ENCODE assay signal across 9 cellular contexts in genomic region chr15:75178171-75178937, GRCh38. TPM values are rescaled to one million over a fixed set of nuclear protein-coding genes. Genes with fewer than 3 reads are reported as not detected.
DNase-seq lines count a peak whose midpoint lies in the region; ATAC-seq lines count a peak whose summit lies in the region.
"Had no signal": no experiment of that assay in that cellular context is flagged by ENCODE, and none has a peak within 500 bp of the region (broad histone marks: within the 10 kb centered on the region; RNA-seq: fewer than 3 reads in every experiment).

No MANE protein-coding gene starts in this region.

- peaks cover 58% of the 10 kb centered on the region for H3K27me3 Mint-ChIP-seq in activated naive CD8-positive, alpha-beta T cell treated with anti-CD3 and anti-CD28 coated beads for 36 hours
- H3K27me3 Mint-ChIP-seq in stimulated activated memory B cell treated with anti-CD40 and anti-IgM and Interleukin-4, amounts not matched to agents 10 μg/mL and 1 μg/mL and 100 μg/mL, for 72 hours: peaks cover 60% of the 10 kb centered on the region
- H3K27me3 Mint-ChIP-seq in activated CD4-positive, alpha-beta memory T cell treated with anti-CD3 and anti-CD28 coated beads for 36 hours: peaks cover 31% of the 10 kb centered on the region

- intact Hi-C loops in activated CD4-positive, alpha-beta memory T cell treated with anti-CD3 and anti-CD28 coated beads for 36 hours (cut with micrococcal nuclease): no loop called here

- H3K4me3 Mint-ChIP-seq in activated naive CD8-positive, alpha-beta T cell treated with anti-CD3 and anti-CD28 coated beads for 36 hours: no peak overlapping the region
- H3K4me3 Mint-ChIP-seq in stimulated activated memory B cell treated with anti-CD40 and anti-IgM and Interleukin-4, amounts not matched to agents 10 μg/mL and 1 μg/mL and 100 μg/mL, for 72 hours: peak overlapping the region; percentile 44
- H3K4me3 Mint-ChIP-seq in activated CD4-positive, alpha-beta memory T cell treated with anti-CD3 and anti-CD28 coated beads for 36 hours: no peak overlapping the region

- POLR2A ChIA-PET in activated CD4-positive, alpha-beta memory T cell treated with anti-CD3 and anti-CD28 coated beads for 36 hours (lab: Charles Lee): no interaction called here

- no peaks in the 10 kb centered on the region for H3K9me3 Mint-ChIP-seq in activated naive CD8-positive, alpha-beta T cell treated with anti-CD3 and anti-CD28 coated beads for 36 hours
- no peaks in the 10 kb centered on the region for H3K9me3 Mint-ChIP-seq in stimulated activated memory B cell treated with anti-CD40 and anti-IgM and Interleukin-4, amounts not matched to agents 10 μg/mL and 1 μg/mL and 100 μg/mL, for 72 hours
- no peaks in the 10 kb centered on the region for H3K9me3 Mint-ChIP-seq in activated CD4-positive, alpha-beta memory T cell treated with anti-CD3 and anti-CD28 coated beads for 36 hours

- no peak overlapping the region for H3K27ac Mint-ChIP-seq in activated naive CD8-positive, alpha-beta T cell treated with anti-CD3 and anti-CD28 coated beads for 36 hours
- no peak overlapping the region for H3K27ac Mint-ChIP-seq in stimulated activated memory B cell treated with anti-CD40 and anti-IgM and Interleukin-4, amounts not matched to agents 10 μg/mL and 1 μg/mL and 100 μg/mL, for 72 hours
- H3K27ac Mint-ChIP-seq in activated CD4-positive, alpha-beta memory T cell treated with anti-CD3 and anti-CD28 coated beads for 36 hours: no peak overlapping the region

- DNase-seq in activated naive CD8-positive, alpha-beta T cell treated with anti-CD3 and anti-CD28 coated beads for 36 hours: peak; percentile 14
- DNase-seq in islet precursor cell: peak; percentile 69
- DNase-seq in cerebellum (ENCODE audit: low spot score): no peak
- no peak for DNase-seq in stimulated activated CD4-positive, alpha-beta T cell treated with anti-CD3 and anti-CD28 coated beads, Interleukin-4, amount 100 ng/mL, for 1 hour
- no peak for DNase-seq in activated CD4-positive, alpha-beta memory T cell treated with anti-CD3 and anti-CD28 coated beads for 36 hours

- CTCF ChIA-PET in activated CD4-positive, alpha-beta memory T cell treated with anti-CD3 and anti-CD28 coated beads for 36 hours (lab: Charles Lee): no interaction called here

- ATAC-seq in HG03097 (IDR thresholded peaks at IDR 0.05; ENCODE audit: low FRiP score, unreplicated experiment) (peak; percentile 46), HG03432 (IDR thresholded peaks at IDR 0.05; ENCODE audit: unreplicated experiment) (no peak)
- peak; percentile 34 for ATAC-seq in stimulated activated memory B cell treated with anti-CD40 and anti-IgM and Interleukin-4, amounts not matched to agents 10 μg/mL and 1 μg/mL and 100 μg/mL, for 72 hours
- ATAC-seq: Panc1 had no signal

- H3K4me1 Mint-ChIP-seq in activated naive CD8-positive, alpha-beta T cell treated with anti-CD3 and anti-CD28 coated beads for 36 hours: peaks cover 5% of the 10 kb centered on the region
- peaks cover 13% of the 10 kb centered on the region for H3K4me1 Mint-ChIP-seq in stimulated activated memory B cell treated with anti-CD40 and anti-IgM and Interleukin-4, amounts not matched to agents 10 μg/mL and 1 μg/mL and 100 μg/mL, for 72 hours
- no peaks in the 10 kb centered on the region for H3K4me1 Mint-ChIP-seq in activated CD4-positive, alpha-beta memory T cell treated with anti-CD3 and anti-CD28 coated beads for 36 hours (ENCODE audit: low read depth)

- H3K36me3 Mint-ChIP-seq in activated naive CD8-positive, alpha-beta T cell treated with anti-CD3 and anti-CD28 coated beads for 36 hours: no peaks in the 10 kb centered on the region
- no peaks in the 10 kb centered on the region for H3K36me3 Mint-ChIP-seq in stimulated activated memory B cell treated with anti-CD40 and anti-IgM and Interleukin-4, amounts not matched to agents 10 μg/mL and 1 μg/mL and 100 μg/mL, for 72 hours
- no peaks in the 10 kb centered on the region for H3K36me3 Mint-ChIP-seq in activated CD4-positive, alpha-beta memory T cell treated with anti-CD3 and anti-CD28 coated beads for 36 hours

RNA-seq across cellular contexts. Expression of gene C15orf39, which starts 23.3 kb away (rescaled TPM):
- total RNA-seq in activated naive CD8-positive, alpha-beta T cell treated with anti-CD3 and anti-CD28 coated beads for 36 hours: 10 to 100 TPM; 34.3 to 35.7 TPM
- total RNA-seq in cerebellum: 2.2 TPM
- total RNA-seq in activated CD4-positive, alpha-beta memory T cell treated with anti-CD3 and anti-CD28 coated beads for 36 hours: 10 to 100 TPM; 14.1 to 14.2 TPM

Comparison
In these comparisons a context has a peak if more than half of its experiments do, and no peak if none do; other contexts are left out.
1. DNase-seq: peak in activated naive CD8-positive, alpha-beta T cell treated with anti-CD3 and anti-CD28 coated beads for 36 hours (single experiment) and islet precursor cell (single experiment); none in cerebellum (single experiment), stimulated activated CD4-positive, alpha-beta T cell treated with anti-CD3 and anti-CD28 coated beads, Interleukin-4, amount 100 ng/mL, for 1 hour (single experiment) and activated CD4-positive, alpha-beta memory T cell treated with anti-CD3 and anti-CD28 coated beads for 36 hours (single experiment).